8 cellular contexts compared by ENCODE assay signal in the genomic region with DNA sequence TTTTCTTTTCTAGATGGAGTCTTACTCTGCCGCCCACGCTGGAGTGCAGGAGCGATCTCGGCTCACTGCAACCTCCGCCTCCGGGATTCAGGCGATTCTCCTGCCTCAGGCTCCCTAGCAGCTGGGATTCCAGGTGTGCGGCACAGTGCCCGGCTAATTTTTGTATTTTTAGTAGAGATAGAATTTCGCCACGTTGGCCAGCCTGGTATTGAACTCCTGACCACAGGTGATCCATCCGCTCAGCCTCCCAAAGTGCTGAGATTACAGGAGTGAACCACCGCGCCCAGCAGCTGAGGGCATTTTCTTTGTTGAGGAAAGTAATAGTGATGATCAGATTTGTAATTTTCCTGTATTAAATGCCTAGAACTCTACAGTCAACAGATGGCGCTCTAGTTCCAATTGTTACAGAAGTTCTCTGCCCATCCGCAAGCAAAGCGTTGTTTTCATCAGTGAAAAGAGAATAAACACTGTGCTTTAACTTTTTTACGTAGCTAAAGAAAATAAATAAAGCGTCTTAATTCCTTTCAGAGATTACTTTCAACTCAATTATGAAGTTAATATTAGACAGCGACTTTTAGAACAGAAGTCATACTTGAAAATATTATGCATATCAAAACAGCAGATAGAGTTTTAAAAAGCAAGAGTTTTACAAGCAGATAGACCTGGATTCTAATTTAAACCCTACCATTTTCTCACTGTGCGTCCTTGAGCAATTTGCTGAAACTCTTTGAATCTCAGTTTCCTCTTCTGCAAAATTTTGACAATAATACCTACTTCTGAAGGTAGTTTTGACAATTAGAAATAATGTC.
DNase-seq lines count a peak whose midpoint lies in the region; ATAC-seq, FAIRE-seq and TF ChIP-seq lines count a peak whose summit lies in the region.

No MANE protein-coding gene starts in this region.

- H3K4me1 ChIP-seq in iPS-20b (ENCODE audit: insufficient read depth, low read length), result no peaks in the 10 kb centered on the region
- H3K4me1 ChIP-seq in small intestine (ENCODE audit: control insufficient read depth in 2 of 2, insufficient read depth in 1 of 2, low read depth in 1 of 2, low read length in 1 of 2), result no peaks in the 10 kb centered on the region

- peak in 4 of 10 experiments; percentile 4 to 7 (median 5) for DNase-seq in CD4-positive, alpha-beta T cell
- peak; percentile 79 for DNase-seq in LHCN-M2 (ENCODE audit: low read depth)
- peak; percentile 85 for DNase-seq in OCI-M1 (lab: John Stamatoyannopoulos, UW)
- peak; percentile 37 for DNase-seq in brain pericyte (ENCODE audit: low read depth, low spot score)
- peak; percentile 74 for DNase-seq in small intestine
- no peak for DNase-seq in GDM1 (lab: John Stamatoyannopoulos, UW)

- no peaks in the 10 kb centered on the region for H3K27me3 ChIP-seq in CD4-positive, alpha-beta T cell (ENCODE audit: control insufficient read depth, insufficient read depth, low read length)
- H3K27me3 ChIP-seq in iPS-20b (ENCODE audit: insufficient read depth, low read length) (no peaks in the 10 kb centered on the region), small intestine (ENCODE audit: control insufficient read depth in 2 of 2, insufficient read depth in 2 of 2, low read length in 2 of 2) (no peaks in the 10 kb centered on the region)

- POLR2A ChIA-PET in CD4-positive, alpha-beta T cell (lab: Charles Lee), result no interaction called here

- intact Hi-C loops in CD4-positive, alpha-beta T cell (cut with DNase I, micrococcal nuclease), result loop anchor here in 1 of 2 experiments (10.0 kb wide), 2 partner anchors 902 to 1088 kb away; no protein-coding TSS in a partner anchor

- WGBS in small intestine, 3 donors, result 12 to 17% (median 16%) methylated on average over 21 of the region's 21 CpGs

- no peaks in the 10 kb centered on the region for H3K4me1 Mint-ChIP-seq in CD4-positive, alpha-beta T cell (ENCODE audit: low read depth)

- H3K27ac ChIP-seq in CD4-positive, alpha-beta T cell (ENCODE audit: low read depth, low read length), result no peak overlapping the region
- H3K27ac ChIP-seq in iPS-20b (ENCODE audit: low read length), result no peak overlapping the region
- H3K27ac ChIP-seq in small intestine (ENCODE audit: low read depth in 1 of 2, low read length in 1 of 2), result no peak overlapping the region

- peak; percentile 82 for TF ChIP-seq CTCF in CD4-positive, alpha-beta T cell (IDR thresholded peaks at IDR 0.05)

- no peaks in the 10 kb centered on the region for H3K36me3 Mint-ChIP-seq in CD4-positive, alpha-beta T cell (ENCODE audit: low read depth)

- CTCF ChIA-PET in CD4-positive, alpha-beta T cell (lab: Charles Lee), result interaction anchor here (0.6 to 1.3 kb wide), 6 partner anchors 12 to 511 kb away, joined by 3 to 6 read pairs (median 4); no protein-coding TSS in a partner anchor

- H3K4me3 Mint-ChIP-seq in CD4-positive, alpha-beta T cell, result no peak overlapping the region

- peak overlapping the region; percentile 5; the same call in 1 of the 2 replicates for H3K9ac ChIP-seq in iPS-20b (ENCODE audit: low read depth, low read length)

- H3K27ac Mint-ChIP-seq in CD4-positive, alpha-beta T cell, result no peak overlapping the region

- no peak for FAIRE-seq in small intestine (lab: Jason Lieb, UNC)

- peak; percentile 45 for ATAC-seq in CD4-positive, alpha-beta T cell (ENCODE audit: poor library complexity)
- peak; percentile 42 for ATAC-seq in GM18870 (IDR thresholded peaks at IDR 0.05; ENCODE audit: unreplicated experiment)

- H3K9me3 ChIP-seq in CD4-positive, alpha-beta T cell (ENCODE audit: control insufficient read depth, low read length), result no peaks in the 10 kb centered on the region
- no peaks in the 10 kb centered on the region for H3K9me3 ChIP-seq in iPS-20b (ENCODE audit: insufficient read depth, low read depth, low read length)
- H3K9me3 ChIP-seq in small intestine (ENCODE audit: control insufficient read depth, low read depth), result no peaks in the 10 kb centered on the region

- peaks cover 6% of the 10 kb centered on the region for H3K27me3 Mint-ChIP-seq in CD4-positive, alpha-beta T cell

- H3K36me3 ChIP-seq in iPS-20b (ENCODE audit: insufficient read depth, low read depth, low read length), result no peaks in the 10 kb centered on the region
- H3K36me3 ChIP-seq in small intestine (ENCODE audit: control insufficient read depth in 2 of 2, insufficient read depth in 2 of 2, low read length in 2 of 2), result no peaks in the 10 kb centered on the region

- H3K9me3 Mint-ChIP-seq in CD4-positive, alpha-beta T cell, result no peaks in the 10 kb centered on the region

- H3K4me3 ChIP-seq in iPS-20b (ENCODE audit: low read length) (peak overlapping the region; percentile 52; the same call in 1 of the 2 replicates), small intestine (ENCODE audit: low read depth in 1 of 2, low read length in 2 of 2) (no peak overlapping the region)
